Comparison of ENCODE assay signal across 17 cellular contexts in the genomic region with DNA sequence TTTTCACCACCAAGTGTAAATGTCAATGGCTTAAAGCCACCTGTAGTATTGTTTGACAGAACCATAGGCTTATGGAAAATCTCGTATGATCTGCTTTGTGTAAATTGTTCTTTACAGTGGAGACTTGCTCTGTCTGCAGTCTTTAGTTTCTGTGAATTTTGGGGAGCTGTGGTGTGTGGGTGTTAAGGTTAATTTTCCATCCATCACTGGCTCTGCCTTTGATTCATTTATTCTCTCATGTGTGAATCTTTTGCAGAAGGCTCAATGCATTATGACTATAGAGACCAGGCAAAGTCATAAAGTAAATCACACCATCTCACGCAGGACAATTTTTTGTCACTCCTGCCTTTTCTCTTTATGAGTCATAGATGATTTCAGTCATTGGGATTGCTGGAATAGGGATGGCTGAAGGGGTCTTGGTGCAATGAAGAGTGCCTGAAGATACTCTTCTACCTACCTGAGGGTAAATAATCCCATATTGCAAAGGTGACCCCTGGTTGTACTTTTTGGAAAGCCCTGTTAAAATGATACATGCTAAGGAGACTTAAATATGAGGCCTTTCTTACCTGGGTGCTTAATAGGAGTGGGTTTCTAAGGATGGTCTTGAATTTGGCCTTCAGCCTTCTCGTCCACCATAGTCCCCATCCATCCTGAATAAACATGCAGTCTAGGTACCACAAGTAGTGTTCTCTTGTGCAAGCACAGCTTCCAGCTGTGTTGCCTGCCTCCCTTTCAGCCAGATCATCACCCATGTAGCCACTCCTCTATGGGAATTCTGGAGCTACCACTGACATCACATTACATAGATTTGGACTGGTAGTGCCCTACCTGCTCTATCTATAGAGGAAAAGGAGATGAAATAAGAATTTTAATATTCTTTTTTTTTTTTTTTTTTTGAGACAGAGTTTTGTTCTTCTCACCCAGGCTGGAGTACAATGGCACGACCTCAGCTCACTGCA. TPM values are rescaled to one million over a fixed set of nuclear protein-coding genes. Genes with fewer than 3 reads are reported as not detected.
DNase-seq lines count a peak whose midpoint lies in the region; ATAC-seq and TF ChIP-seq lines count a peak whose summit lies in the region.
"Had no signal": no experiment of that assay in that cellular context is flagged by ENCODE, and none has a peak within 500 bp of the region (broad histone marks: within the 10 kb centered on the region; RNA-seq: fewer than 3 reads in every experiment).

No MANE protein-coding gene starts in this region.

- H3K4me1 ChIP-seq in left ventricle myocardium inferior (peaks cover 100% of the 10 kb centered on the region), heart left ventricle (peaks cover 15 to 100% (median 83%) of the 10 kb centered on the region in 12 donors), thymus (ENCODE audit: control insufficient read depth, insufficient read depth, low read length) (peaks cover 23% of the 10 kb centered on the region), vagina (peaks cover 86% of the 10 kb centered on the region)
- H3K4me1 ChIP-seq: BE2C had no signal

- 78 to 88% (median 85%) methylated on average over 4 of the region's 4 CpGs for WGBS in heart left ventricle, 4 donors
- 76% methylated on average over 4 of the region's 4 CpGs for WGBS in thymus

- H3K4me1 Mint-ChIP-seq in T-helper 2 cell treated with Interferon-gamma antibody and Interleukin-4, amounts not matched to agents 5 μg/mL and 100 μg/mL, for 36 hours (ENCODE audit: low read depth): peaks cover 84% of the 10 kb centered on the region
- peaks cover 85 to 95% of the 10 kb centered on the region in 2 donors for H3K4me1 Mint-ChIP-seq in immature natural killer cell

- peaks cover 6% of the 10 kb centered on the region for H3K9me3 Mint-ChIP-seq in T-helper 2 cell treated with Interferon-gamma antibody and Interleukin-4, amounts not matched to agents 5 μg/mL and 100 μg/mL, for 36 hours
- H3K9me3 Mint-ChIP-seq in immature natural killer cell: no peaks in the 10 kb centered on the region

- peak overlapping the region; percentile 88 for H3K27ac Mint-ChIP-seq in T-helper 2 cell treated with Interferon-gamma antibody and Interleukin-4, amounts not matched to agents 5 μg/mL and 100 μg/mL, for 36 hours
- peak overlapping the region; percentile 78 to 93 (median 86) for H3K27ac Mint-ChIP-seq in immature natural killer cell

- H3K27me3 Mint-ChIP-seq in T-helper 2 cell treated with Interferon-gamma antibody and Interleukin-4, amounts not matched to agents 5 μg/mL and 100 μg/mL, for 36 hours (ENCODE audit: low read depth): no peaks in the 10 kb centered on the region
- H3K27me3 Mint-ChIP-seq in immature natural killer cell (ENCODE audit: low read depth in 3 of 3): peaks cover 0 to 1% (median 0%) of the 10 kb centered on the region in 3 donors

- H3K36me3 Mint-ChIP-seq in T-helper 2 cell treated with Interferon-gamma antibody and Interleukin-4, amounts not matched to agents 5 μg/mL and 100 μg/mL, for 36 hours (ENCODE audit: low read depth): peaks cover 62% of the 10 kb centered on the region
- H3K36me3 Mint-ChIP-seq in immature natural killer cell: peaks cover 9 to 15% (median 11%) of the 10 kb centered on the region in 3 donors

- H3K4me3 Mint-ChIP-seq in T-helper 2 cell treated with Interferon-gamma antibody and Interleukin-4, amounts not matched to agents 5 μg/mL and 100 μg/mL, for 36 hours: peak overlapping the region; percentile 64
- H3K4me3 Mint-ChIP-seq in immature natural killer cell: peak overlapping the region; percentile 47 to 87 (median 70)

- H3K27ac ChIP-seq in left ventricle myocardium inferior (replicated peaks) (peak overlapping the region; percentile 85), heart left ventricle (peak overlapping the region in 6 of 12 donors; percentile 1 to 92 (median 32)), thymus (ENCODE audit: low read depth) (peak overlapping the region; percentile 65), vagina (no peak overlapping the region)
- H3K27ac ChIP-seq: cardiac muscle cell, epithelial cell of prostate had no signal

- H3K9me3 ChIP-seq in left ventricle myocardium inferior (replicated peaks): no peaks in the 10 kb centered on the region
- no peaks in the 10 kb centered on the region for H3K9me3 ChIP-seq in heart left ventricle
- no peaks in the 10 kb centered on the region for H3K9me3 ChIP-seq in thymus (ENCODE audit: control insufficient read depth)
- H3K9me3 ChIP-seq in vagina: no peaks in the 10 kb centered on the region
- H3K9me3 ChIP-seq: BE2C, heart right ventricle had no signal

- TF ChIP-seq CTCF in left ventricle myocardium inferior (IDR thresholded peaks at IDR 0.05; ENCODE audit: borderline replicate concordance) (no peak), heart left ventricle (IDR thresholded peaks at IDR 0.05) (no peak), vagina (IDR thresholded peaks at IDR 0.05) (no peak)

- DNase-seq in left ventricle myocardium inferior (no peak), heart left ventricle (no peak), immature natural killer cell (no peak), vagina (ENCODE audit: extremely low spot score in 2 of 2) (no peak), SHP77 treated with DMSO at 0.1 percent for 48 hours (lab: John Stamatoyannopoulos, UW) (no peak)
- DNase-seq in T-helper 2 cell treated with Interferon-gamma antibody and Interleukin-4, amounts not matched to agents 5 μg/mL and 100 μg/mL, for 36 hours (ENCODE audit: low spot score): peak; percentile 70
- DNase-seq: BE2C, GF-D8, H7, heart right ventricle, NCI-H1092, NCI-H446 treated with DMSO at 0.1 percent for 48 hours had no signal

- ATAC-seq in heart left ventricle (no peak), HG02759 (IDR thresholded peaks at IDR 0.05; ENCODE audit: unreplicated experiment) (no peak)

- H3K4me3 ChIP-seq in left ventricle myocardium inferior: no peak overlapping the region
- H3K4me3 ChIP-seq in heart left ventricle: no peak overlapping the region
- no peak overlapping the region for H3K4me3 ChIP-seq in thymus (ENCODE audit: low read length)
- no peak overlapping the region for H3K4me3 ChIP-seq in vagina
- H3K4me3 ChIP-seq: cardiac muscle cell, heart right ventricle, skin epidermis had no signal

- intact Hi-C loops in left ventricle myocardium inferior (cut with micrococcal nuclease) (no loop called here), heart left ventricle (cut with DNase I) (loop anchor here in 1 of 10 donors (5.0 kb wide), 1 partner anchor 333 kb away; no protein-coding TSS in a partner anchor), vagina (cut with DNase I) (no loop called here)

- H3K36me3 ChIP-seq in left ventricle myocardium inferior (peaks cover 11% of the 10 kb centered on the region), heart left ventricle (peaks cover 0 to 44% (median 8%) of the 10 kb centered on the region in 9 donors), thymus (ENCODE audit: control insufficient read depth, insufficient read depth) (no peaks in the 10 kb centered on the region), vagina (no peaks in the 10 kb centered on the region)
- H3K36me3 ChIP-seq: BE2C, cardiac muscle cell had no signal

- H3K27me3 ChIP-seq in left ventricle myocardium inferior (ENCODE audit: low read depth): no peaks in the 10 kb centered on the region
- no peaks in the 10 kb centered on the region for H3K27me3 ChIP-seq in heart left ventricle
- no peaks in the 10 kb centered on the region for H3K27me3 ChIP-seq in thymus (ENCODE audit: control insufficient read depth, insufficient read depth)
- no peaks in the 10 kb centered on the region for H3K27me3 ChIP-seq in vagina
- H3K27me3 ChIP-seq: BE2C, cardiac muscle cell, heart right ventricle had no signal

- no peak for TF ChIP-seq POLR2A in heart left ventricle (IDR thresholded peaks at IDR 0.05)
- TF ChIP-seq POLR2A in vagina (IDR thresholded peaks at IDR 0.05): no peak

RNA-seq across cellular contexts. Expression of a gene that starts 14.3 kb away (rescaled TPM):
- 144 TPM for total RNA-seq in left ventricle myocardium inferior
- 100 to 1,000 TPM in 7 of 9 donors, 10 to 100 TPM in 2; 82.4 to 217 (median 143) TPM for total RNA-seq in heart left ventricle
- 100 to 1,000 TPM in 1 of 2 donors, 10 to 100 TPM in 1; 13.8 to 153 TPM for polyA plus RNA-seq in heart left ventricle
- polyA plus RNA-seq in immature natural killer cell: 100 to 1,000 TPM in 1 of 3 donors, 10 to 100 TPM in 2; 36.8 to 101 (median 43.6) TPM
- polyA plus RNA-seq in thymus: 51.3 TPM
- 176 TPM for total RNA-seq in vagina
